Comparison of ENCODE assay signal across 6 cellular contexts in genomic region chr4:8486643-8487042, GRCh38. TPM values are rescaled to one million over a fixed set of nuclear protein-coding genes. Genes with fewer than 3 reads are reported as not detected.
A peak's percentile ranks its signal among the peaks of the same experiment; 100 is the strongest.
DNase-seq lines count a peak whose midpoint lies in the region; TF ChIP-seq lines count a peak whose summit lies in the region.
"Not testable (repeated sequence)": the region's sequence is repeated elsewhere in the genome, so short reads cannot be mapped to it uniquely, and the experiment has no call there.

No MANE protein-coding gene starts in this region.

- H3K4me1 Mint-ChIP-seq in endodermal cell, result peaks cover 37% of the 10 kb centered on the region

- peaks cover 66% of the 10 kb centered on the region for H3K9me3 Mint-ChIP-seq in endodermal cell

- intact Hi-C loops in spleen (cut with DNase I; ENCODE audit: low total_unique reads), result not testable (repeated sequence)

- not testable (repeated sequence) for H3K36me3 ChIP-seq in WERI-Rb-1; mesendoderm (ENCODE audit: control insufficient read depth, insufficient read depth, low read length); spleen
- H3K36me3 ChIP-seq in endodermal cell (ENCODE audit: control insufficient read depth, insufficient read depth, low read length), result peaks cover 15% of the 10 kb centered on the region

- not testable (repeated sequence) for H3K4ac ChIP-seq in mesendoderm (ENCODE audit: low read depth, low read length)

- not testable (repeated sequence) for H4K5ac ChIP-seq in mesendoderm (ENCODE audit: low read length)

- not testable (repeated sequence) for H3K79me2 ChIP-seq in mesendoderm (ENCODE audit: control insufficient read depth, insufficient read depth, low read length)

- TF ChIP-seq POLR2A in spleen (IDR thresholded peaks at IDR 0.05), result not testable (repeated sequence)

- H3K27ac Mint-ChIP-seq in endodermal cell, result peak overlapping the region; percentile 62

- peaks cover 54% of the 10 kb centered on the region for H3K36me3 Mint-ChIP-seq in endodermal cell (ENCODE audit: low read depth)

- not testable (repeated sequence) for H3K4me2 ChIP-seq in mesendoderm (ENCODE audit: low read length)

- H3K4me3 ChIP-seq in WERI-Rb-1 (ENCODE audit: low read depth, low read length); endodermal cell (ENCODE audit: low read length); mesendoderm (ENCODE audit: low read length); spleen: not testable (repeated sequence)

- not testable (repeated sequence) for H3K4me3 Mint-ChIP-seq in endodermal cell

- H3K18ac ChIP-seq in mesendoderm (ENCODE audit: low read length), result not testable (repeated sequence)

- H2BK120ac ChIP-seq in mesendoderm (ENCODE audit: low read depth, low read length), result not testable (repeated sequence)

- H3K79me1 ChIP-seq in mesendoderm (ENCODE audit: low read length), result not testable (repeated sequence)

- H3K27ac ChIP-seq in WERI-Rb-1; endodermal cell (ENCODE audit: low read depth, low read length); mesendoderm (ENCODE audit: low read depth, low read length); spleen: not testable (repeated sequence)

- WGBS in endodermal cell (ENCODE audit: insufficient coverage in 1 of 2, insufficient read length in 1 of 2), 2 experiments, result 55 to 100% methylated on average over 4 to 7 of the region's 9 CpGs
- no CpG with 5 or more reads among the region's 9 CpGs for WGBS in mesendoderm (ENCODE audit: extremely low coverage, insufficient coverage, low lambda C conversion rate)
- WGBS in spleen, 5 donors, result 71 to 85% (median 75%) methylated on average over 7 to 9 of the region's 9 CpGs

- H3K9ac ChIP-seq in endodermal cell (ENCODE audit: extremely low read depth, low read length, poor library complexity, severe bottlenecking); mesendoderm (ENCODE audit: low read length): not testable (repeated sequence)

- H3K56ac ChIP-seq in mesendoderm (ENCODE audit: low read length), result not testable (repeated sequence)

- H2AK5ac ChIP-seq in mesendoderm (ENCODE audit: low read length), result not testable (repeated sequence)

- H2BK15ac ChIP-seq in mesendoderm (replicated peaks; ENCODE audit: low read depth), result not testable (repeated sequence)

- not testable (repeated sequence) for H3K4me1 ChIP-seq in endodermal cell (ENCODE audit: control insufficient read depth, insufficient read depth, low read length); mesendoderm (ENCODE audit: control insufficient read depth, low read depth, low read length); spleen

- not testable (repeated sequence) for H3K27me3 ChIP-seq in WERI-Rb-1 (ENCODE audit: insufficient read depth, low read depth, severe bottlenecking); endodermal cell (ENCODE audit: control insufficient read depth, insufficient read depth, low read length, poor library complexity, severe bottlenecking); mesendoderm (ENCODE audit: insufficient read depth, low read length, poor library complexity); spleen (replicated peaks in 1 of 7)

- not testable (repeated sequence) for H4K8ac ChIP-seq in mesendoderm (ENCODE audit: low read depth, low read length)

- not testable (repeated sequence) for TF ChIP-seq CTCF in WERI-Rb-1 (IDR thresholded peaks at IDR 0.05; ENCODE audit: low read depth, low read length); endodermal cell (conservative IDR thresholded peaks at IDR 0.05); spleen (IDR thresholded peaks at IDR 0.05 in 8 of 11, conservative IDR thresholded peaks at IDR 0.05 in 3 of 11)

- peak; percentile 41 for DNase-seq in NCI-H524 treated with DMSO at 0.1 percent for 48 hours (lab: John Stamatoyannopoulos, UW)
- peak; percentile 49 for DNase-seq in NCI-H82 treated with DMSO at 0.1 percent for 48 hours (lab: John Stamatoyannopoulos, UW; ENCODE audit: unreplicated experiment)
- peak; percentile 77 for DNase-seq in WERI-Rb-1
- DNase-seq in endodermal cell, result peak; percentile 42
- peak; percentile 22 for DNase-seq in mesendoderm
- DNase-seq in spleen, result peak; percentile 9

- H2BK5ac ChIP-seq in mesendoderm (ENCODE audit: low read length), result not testable (repeated sequence)

- not testable (repeated sequence) for H3K23ac ChIP-seq in mesendoderm (ENCODE audit: low read length)

- not testable (repeated sequence) for H3K27me3 Mint-ChIP-seq in endodermal cell (ENCODE audit: insufficient read depth)

- not testable (repeated sequence) for H3K9me3 ChIP-seq in WERI-Rb-1 (ENCODE audit: severe bottlenecking); spleen
- H3K9me3 ChIP-seq in endodermal cell (ENCODE audit: control insufficient read depth, low read length), result peaks cover 35% of the 10 kb centered on the region

RNA-seq across cellular contexts. Expression of gene TRMT44, which starts 46.1 kb away (rescaled TPM):
- 100 to 1,000 TPM in 1 of 2 donors, 10 to 100 TPM in 1; 45.9 to 114 TPM for total RNA-seq in endodermal cell
- 27.2 TPM for polyA plus RNA-seq in endodermal cell (2013, experiment 1 of 2)
- polyA plus RNA-seq in endodermal cell (2013, experiment 2 of 2), result 32.3 TPM
- polyA plus RNA-seq in mesendoderm (2013, experiment 1 of 2), result 9.4 TPM
- 8.5 TPM for polyA plus RNA-seq in mesendoderm (2013, experiment 2 of 2)
- 10 to 100 TPM; 18.9 to 28.3 (median 25.2) TPM for total RNA-seq in spleen
- polyA plus RNA-seq in spleen, result 1 to 10 TPM; 5.7 to 8.0 (median 5.9) TPM

RNA-seq across cellular contexts. Expression of gene ACOX3, which starts 46.1 kb away (rescaled TPM):
- 100 to 1,000 TPM in 1 of 2 donors, 10 to 100 TPM in 1; 55.1 to 146 TPM for total RNA-seq in endodermal cell
- polyA plus RNA-seq in endodermal cell (2013, experiment 1 of 2), result 23.7 TPM
- 23.1 TPM for polyA plus RNA-seq in endodermal cell (2013, experiment 2 of 2)
- 5.6 TPM for polyA plus RNA-seq in mesendoderm (2013, experiment 1 of 2)
- polyA plus RNA-seq in mesendoderm (2013, experiment 2 of 2), result 5.5 TPM
- total RNA-seq in spleen, result 10 to 100 TPM; 16.1 to 26.5 (median 21.7) TPM
- polyA plus RNA-seq in spleen, result 10 to 100 TPM; 11.3 to 16.1 (median 15.0) TPM

Comparison
In these comparisons a context has a peak if more than half of its experiments do, and no peak if none do; other contexts are left out.
1. DNase-seq: peak in every context shown above with its lines; median percentile 77 in WERI-Rb-1; 49 in NCI-H82 treated with DMSO at 0.1 percent for 48 hours; 42 in endodermal cell; 41 in NCI-H524 treated with DMSO at 0.1 percent for 48 hours; 22 in mesendoderm; 9 in spleen.